In genomic region chr16:79320956-79321355, GRCh38 we compare ENCODE assay signal across 35 cellular contexts.
"Had no signal": no experiment of that assay in that cellular context is flagged by ENCODE, and none has a peak within 500 bp of the region (broad histone marks: within the 10 kb centered on the region; RNA-seq: fewer than 3 reads in every experiment).

No MANE protein-coding gene starts in this region.

- H3K9me3 ChIP-seq: ascending aorta, MG63 had no signal

- H3K4me1 Mint-ChIP-seq: activated naive CD8-positive, alpha-beta T cell treated with anti-CD3 and anti-CD28 coated beads, Interleukin-2, amount 10 ng/mL, durations not matched to agents 7 days and 5 days had no signal

- H2AFZ ChIP-seq: PC-9 had no signal

- H3K9me3 Mint-ChIP-seq: activated B cell treated with CpG ODN at 0.5 μM for 24 hours; activated CD4-positive, alpha-beta memory T cell treated with anti-CD3 and anti-CD28 coated beads, Interleukin-2, amount 10 ng/mL, durations not matched to agents 7 days and 5 days; activated naive CD8-positive, alpha-beta T cell treated with anti-CD3 and anti-CD28 coated beads, Interleukin-2, amount 10 ng/mL, durations not matched to agents 7 days and 5 days had no signal

- ATAC-seq: activated CD8-positive, alpha-beta memory T cell treated with anti-CD3 and anti-CD28 coated beads, Interleukin-2, amount 10 ng/mL, durations not matched to agents 7 days and 5 days; activated T-helper 17 cell treated with anti-CD3 and anti-CD28 coated beads, Interleukin-2, amount 50 U/mL, for 72 hours had no signal

- H3K27ac Mint-ChIP-seq: activated B cell treated with CpG ODN at 0.5 μM for 24 hours; activated CD4-positive, alpha-beta memory T cell treated with anti-CD3 and anti-CD28 coated beads, Interleukin-2, amount 10 ng/mL, durations not matched to agents 7 days and 5 days; activated CD8-positive, alpha-beta memory T cell treated with anti-CD3 and anti-CD28 coated beads, Interleukin-2, amount 10 ng/mL, durations not matched to agents 7 days and 5 days; activated naive CD8-positive, alpha-beta T cell treated with anti-CD3 and anti-CD28 coated beads, Interleukin-2, amount 10 ng/mL, durations not matched to agents 7 days and 5 days; activated T-helper 17 cell treated with anti-CD3 and anti-CD28 coated beads, Interleukin-2, amount 50 U/mL, for 72 hours had no signal

- H3K27me3 ChIP-seq: ascending aorta, MG63 had no signal

- H3K36me3 ChIP-seq: ascending aorta, MG63 had no signal

- H3K4me3 ChIP-seq: ascending aorta, MG63, PC-9 had no signal

- DNase-seq: activated B cell treated with CpG ODN at 0.5 μM for 24 hours; activated CD4-positive, alpha-beta memory T cell treated with anti-CD3 and anti-CD28 coated beads, Interleukin-2, amount 10 ng/mL, durations not matched to agents 7 days and 5 days; activated CD4-positive, alpha-beta T cell treated with anti-CD3 and anti-CD28 coated beads for 4 hours; activated CD4-positive, CD25-positive, alpha-beta regulatory T cell treated with anti-CD3 and anti-CD28 coated beads, Interleukin-2, amount 50 U/mL, for 72 hours; activated CD8-positive, alpha-beta memory T cell treated with anti-CD3 and anti-CD28 coated beads for 24 hours; activated CD8-positive, alpha-beta memory T cell treated with anti-CD3 and anti-CD28 coated beads, Interleukin-2, amount 10 ng/mL, durations not matched to agents 7 days and 5 days; activated CD8-positive, alpha-beta memory T cell treated with anti-CD3 and anti-CD28 coated beads, Interleukin-2, amount 50 U/mL, for 48 hours; activated effector memory CD4-positive, alpha-beta T cell treated with anti-CD3 and anti-CD28 coated beads, Interleukin-2, amount 50 U/mL, for 16 hours; activated naive CD4-positive, alpha-beta T cell; activated naive CD4-positive, alpha-beta T cell treated with anti-CD3 and anti-CD28 coated beads, Interleukin-2, amount 50 U/mL, for 16 hours; activated naive CD8-positive, alpha-beta T cell treated with anti-CD3 and anti-CD28 coated beads, Interleukin-2, amount 10 ng/mL, durations not matched to agents 7 days and 5 days; activated T-cell treated with anti-CD3 and anti-CD28 coated beads, Interleukin-2, amount 50 U/mL, for 48 hours; amygdala; Karpas-422; KBM-7; MG63; NCI-H1048; NCI-H1105 treated with DMSO at 0.1 percent for 48 hours; NCI-H1436; NCI-H1694; NCI-H2029; NCI-H510A; NCI-H526; NCI-H748 treated with DMSO at 0.1 percent for 48 hours; NK-92 treated with Interleukin-12 subunit alpha and Interleukin-12 subunit beta, amount 100 ng/mL, for 24 hours; PC-9; Right ventricle myocardium superior; SW 1271; T-helper 1 cell; T-helper 2 cell; T-helper 9 cell had no signal

- H3K27me3 Mint-ChIP-seq: activated CD4-positive, alpha-beta memory T cell treated with anti-CD3 and anti-CD28 coated beads, Interleukin-2, amount 10 ng/mL, durations not matched to agents 7 days and 5 days; activated T-helper 17 cell treated with anti-CD3 and anti-CD28 coated beads, Interleukin-2, amount 50 U/mL, for 72 hours had no signal

- H3K27ac ChIP-seq: ascending aorta, PC-9, RWPE1, VCaP had no signal

- H3K4me2 ChIP-seq: PC-9 had no signal

- H3K4me1 ChIP-seq: ascending aorta had no signal

- H3K36me3 Mint-ChIP-seq: activated CD8-positive, alpha-beta memory T cell treated with anti-CD3 and anti-CD28 coated beads, Interleukin-2, amount 10 ng/mL, durations not matched to agents 7 days and 5 days; activated naive CD8-positive, alpha-beta T cell treated with anti-CD3 and anti-CD28 coated beads, Interleukin-2, amount 10 ng/mL, durations not matched to agents 7 days and 5 days had no signal

- H3K4me3 Mint-ChIP-seq: activated B cell treated with CpG ODN at 0.5 μM for 24 hours; activated CD4-positive, alpha-beta memory T cell treated with anti-CD3 and anti-CD28 coated beads, Interleukin-2, amount 10 ng/mL, durations not matched to agents 7 days and 5 days; activated CD8-positive, alpha-beta memory T cell treated with anti-CD3 and anti-CD28 coated beads, Interleukin-2, amount 10 ng/mL, durations not matched to agents 7 days and 5 days; activated naive CD8-positive, alpha-beta T cell treated with anti-CD3 and anti-CD28 coated beads, Interleukin-2, amount 10 ng/mL, durations not matched to agents 7 days and 5 days; activated T-helper 17 cell treated with anti-CD3 and anti-CD28 coated beads, Interleukin-2, amount 50 U/mL, for 72 hours had no signal
